ENCODE assay signal across 25 cellular contexts in genomic region chrX:19787305-19787704, GRCh38.
DNase-seq lines count a peak whose midpoint lies in the region; ATAC-seq, FAIRE-seq and TF ChIP-seq lines count a peak whose summit lies in the region.
"Had no signal": no experiment of that assay in that cellular context is flagged by ENCODE, and none has a peak within 500 bp of the region (broad histone marks: within the 10 kb centered on the region; RNA-seq: fewer than 3 reads in every experiment).

No MANE protein-coding gene starts in this region.

- H3K4me1 ChIP-seq in CD4-positive, CD25-positive, alpha-beta regulatory T cell (ENCODE audit: control insufficient read depth, insufficient read depth, low read length, poor library complexity, severe bottlenecking): peaks cover 54% of the 10 kb centered on the region
- H3K4me1 ChIP-seq in prostate gland (replicated peaks): no peaks in the 10 kb centered on the region
- H3K4me1 ChIP-seq: Caco-2, SJSA1 had no signal

- no peak for TF ChIP-seq POLR2A in GM12891 (IDR thresholded peaks at IDR 0.05; ENCODE audit: low read depth, low read length)
- no peak for TF ChIP-seq POLR2A in prostate gland (IDR thresholded peaks at IDR 0.05)

- no peak for ATAC-seq in CD4-positive, CD25-positive, alpha-beta regulatory T cell (ENCODE audit: low read depth in 2 of 2)
- no peak for ATAC-seq in activated naive CD8-positive, alpha-beta T cell treated with anti-CD3 and anti-CD28 coated beads, Interleukin-2, amount 10 ng/mL, durations not matched to agents 7 days and 5 days (ENCODE audit: low read depth)
- ATAC-seq: HCT116 had no signal

- POLR2A ChIA-PET in activated naive CD8-positive, alpha-beta T cell treated with anti-CD3 and anti-CD28 coated beads, Interleukin-2, amount 10 ng/mL, durations not matched to agents 7 days and 5 days (lab: Charles Lee): interaction anchor here (0.7 kb wide), 1 partner anchor 99 kb away, joined by 4 read pairs; no protein-coding TSS in a partner anchor

- no peaks in the 10 kb centered on the region for H3K27me3 ChIP-seq in CD4-positive, CD25-positive, alpha-beta regulatory T cell (ENCODE audit: control insufficient read depth, insufficient read depth, low read length)
- H3K27me3 ChIP-seq in prostate gland (replicated peaks; ENCODE audit: insufficient read depth): no peaks in the 10 kb centered on the region
- H3K27me3 ChIP-seq: SJSA1 had no signal

- no peak overlapping the region for H3K27ac ChIP-seq in CD4-positive, CD25-positive, alpha-beta regulatory T cell (ENCODE audit: insufficient read depth, low read length, poor library complexity, severe bottlenecking)
- H3K27ac ChIP-seq in prostate gland: no peak overlapping the region
- H3K27ac ChIP-seq: SJSA1 had no signal

- H3K4me3 Mint-ChIP-seq in activated naive CD4-positive, alpha-beta T cell treated with anti-CD3 and anti-CD28 coated beads for 36 hours: no peak overlapping the region
- H3K4me3 Mint-ChIP-seq in CD4-positive, CD25-positive, alpha-beta regulatory T cell: peak overlapping the region in 2 of 4 donors; percentile 16 to 61
- no peak overlapping the region for H3K4me3 Mint-ChIP-seq in activated naive CD8-positive, alpha-beta T cell treated with anti-CD3 and anti-CD28 coated beads, Interleukin-2, amount 10 ng/mL, durations not matched to agents 7 days and 5 days

- no peaks in the 10 kb centered on the region for H3K27me3 Mint-ChIP-seq in activated naive CD4-positive, alpha-beta T cell treated with anti-CD3 and anti-CD28 coated beads for 36 hours (ENCODE audit: low read depth)
- no peaks in the 10 kb centered on the region for H3K27me3 Mint-ChIP-seq in CD4-positive, CD25-positive, alpha-beta regulatory T cell
- H3K27me3 Mint-ChIP-seq in activated naive CD8-positive, alpha-beta T cell treated with anti-CD3 and anti-CD28 coated beads, Interleukin-2, amount 10 ng/mL, durations not matched to agents 7 days and 5 days: no peaks in the 10 kb centered on the region
- H3K27me3 Mint-ChIP-seq: CD4-positive, alpha-beta memory T cell had no signal

- CTCF ChIA-PET in activated naive CD4-positive, alpha-beta T cell treated with anti-CD3 and anti-CD28 coated beads for 36 hours (lab: Charles Lee): no interaction called here

- peak overlapping the region; percentile 56 for H3K27ac Mint-ChIP-seq in activated naive CD4-positive, alpha-beta T cell treated with anti-CD3 and anti-CD28 coated beads for 36 hours
- H3K27ac Mint-ChIP-seq in CD4-positive, CD25-positive, alpha-beta regulatory T cell: no peak overlapping the region
- peak overlapping the region; percentile 12 for H3K27ac Mint-ChIP-seq in activated naive CD8-positive, alpha-beta T cell treated with anti-CD3 and anti-CD28 coated beads, Interleukin-2, amount 10 ng/mL, durations not matched to agents 7 days and 5 days

- H3K9me3 Mint-ChIP-seq in activated naive CD4-positive, alpha-beta T cell treated with anti-CD3 and anti-CD28 coated beads for 36 hours: no peaks in the 10 kb centered on the region
- H3K9me3 Mint-ChIP-seq in CD4-positive, CD25-positive, alpha-beta regulatory T cell: no peaks in the 10 kb centered on the region
- H3K9me3 Mint-ChIP-seq in activated naive CD8-positive, alpha-beta T cell treated with anti-CD3 and anti-CD28 coated beads, Interleukin-2, amount 10 ng/mL, durations not matched to agents 7 days and 5 days: peaks cover 8% of the 10 kb centered on the region

- no peak for DNase-seq in activated naive CD4-positive, alpha-beta T cell treated with anti-CD3 and anti-CD28 coated beads for 36 hours
- DNase-seq in activated naive CD4-positive, alpha-beta T cell treated with Interleukin-2 at 50 U/mL for 16 hours: no peak
- DNase-seq in CD4-positive, CD25-positive, alpha-beta regulatory T cell: no peak
- DNase-seq in GM12891 (ENCODE audit: insufficient read length, low spot score) (no peak), posterior cingulate gyrus (no peak), COR-L47 (lab: John Stamatoyannopoulos, UW) (no peak), prostate gland (ENCODE audit: low spot score) (no peak)
- no peak for DNase-seq in activated naive CD8-positive, alpha-beta T cell treated with anti-CD3 and anti-CD28 coated beads, Interleukin-2, amount 10 ng/mL, durations not matched to agents 7 days and 5 days
- DNase-seq: ACHN; Caco-2; CD4-positive, alpha-beta memory T cell; IMR-90; KG1; NCI-H1048; NCI-H1417; NCI-H1694; NCI-H2029 treated with DMSO at 0.1 percent for 48 hours; NCI-H2227 treated with DMSO at 0.1 percent for 48 hours; NCI-H526 treated with DMSO at 0.1 percent for 48 hours; Right ventricle myocardium superior; RPMI8226 had no signal

- peaks cover 6% of the 10 kb centered on the region for H3K36me3 Mint-ChIP-seq in activated naive CD4-positive, alpha-beta T cell treated with anti-CD3 and anti-CD28 coated beads for 36 hours (ENCODE audit: low read depth)
- peaks cover 14% of the 10 kb centered on the region for H3K36me3 Mint-ChIP-seq in CD4-positive, CD25-positive, alpha-beta regulatory T cell
- H3K36me3 Mint-ChIP-seq in activated naive CD8-positive, alpha-beta T cell treated with anti-CD3 and anti-CD28 coated beads, Interleukin-2, amount 10 ng/mL, durations not matched to agents 7 days and 5 days: peaks cover 50% of the 10 kb centered on the region

- H3K9me3 ChIP-seq in CD4-positive, CD25-positive, alpha-beta regulatory T cell (ENCODE audit: control insufficient read depth in 2 of 2, low read length in 2 of 2): no peaks in the 10 kb centered on the region
- H3K9me3 ChIP-seq in prostate gland: no peaks in the 10 kb centered on the region
- H3K9me3 ChIP-seq: Caco-2, SJSA1 had no signal

- peak overlapping the region; percentile 24 for H3K4me3 ChIP-seq in CD4-positive, CD25-positive, alpha-beta regulatory T cell (ENCODE audit: low read depth, low read length)
- no peak overlapping the region for H3K4me3 ChIP-seq in prostate gland
- H3K4me3 ChIP-seq: SJSA1 had no signal

- intact Hi-C loops in activated naive CD4-positive, alpha-beta T cell treated with anti-CD3 and anti-CD28 coated beads for 36 hours (cut with micrococcal nuclease): no loop called here
- intact Hi-C loops in posterior cingulate gyrus (cut with DNase I) (no loop called here), prostate gland (cut with DNase I) (no loop called here)

- FAIRE-seq in GM12891 (lab: Jason Lieb, UNC): peak; percentile 38
- FAIRE-seq: G401.6, H1 had no signal

- H3K36me3 ChIP-seq in CD4-positive, CD25-positive, alpha-beta regulatory T cell (ENCODE audit: control insufficient read depth, insufficient read depth, low read length): peaks cover 7% of the 10 kb centered on the region
- H3K36me3 ChIP-seq in prostate gland: no peaks in the 10 kb centered on the region
- H3K36me3 ChIP-seq: SJSA1 had no signal

- no peak for TF ChIP-seq CTCF in prostate gland (IDR thresholded peaks at IDR 0.05)

- 50% methylated on average over 1 of the region's 1 CpG for WGBS in prostate gland

- peaks cover 77% of the 10 kb centered on the region for H3K4me1 Mint-ChIP-seq in activated naive CD4-positive, alpha-beta T cell treated with anti-CD3 and anti-CD28 coated beads for 36 hours (ENCODE audit: low read depth)
- H3K4me1 Mint-ChIP-seq in CD4-positive, CD25-positive, alpha-beta regulatory T cell: peaks cover 21 to 86% (median 42%) of the 10 kb centered on the region in 4 donors
- H3K4me1 Mint-ChIP-seq in activated naive CD8-positive, alpha-beta T cell treated with anti-CD3 and anti-CD28 coated beads, Interleukin-2, amount 10 ng/mL, durations not matched to agents 7 days and 5 days: peaks cover 34% of the 10 kb centered on the region

TF ChIP-seq in GM12891, 5 proteins besides CTCF, POLR2A, EP300 and RAD21:
- TF ChIP-seq SPI1 (IDR thresholded peaks at IDR 0.05; ENCODE audit: low read depth, low read length): no peak
- TF ChIP-seq PAX5 (IDR thresholded peaks at IDR 0.05; ENCODE audit: insufficient read depth, low read length, severe bottlenecking): no peak
- no peak for TF ChIP-seq POLR2AphosphoS5 (IDR thresholded peaks at IDR 0.05; ENCODE audit: low read depth, low read length)
- no peak for TF ChIP-seq POU2F2 (IDR thresholded peaks at IDR 0.05; ENCODE audit: low read depth, low read length)
- no peak for TF ChIP-seq TAF1 (IDR thresholded peaks at IDR 0.05; ENCODE audit: low read depth, low read length)

Comparison
In these comparisons a context has a peak if more than half of its experiments do, and no peak if none do; other contexts are left out.
1. H3K27ac Mint-ChIP-seq: peak in activated naive CD4-positive, alpha-beta T cell treated with anti-CD3 and anti-CD28 coated beads for 36 hours (single experiment) and activated naive CD8-positive, alpha-beta T cell treated with anti-CD3 and anti-CD28 coated beads, Interleukin-2, amount 10 ng/mL, durations not matched to agents 7 days and 5 days (single experiment); none in CD4-positive, CD25-positive, alpha-beta regulatory T cell (0 of 3).